In genomic region chr13:23087884-23088283, GRCh38 we compare ENCODE assay signal across 9 cellular contexts.
A peak's percentile ranks its signal among the peaks of the same experiment; 100 is the strongest.
DNase-seq lines count a peak whose midpoint lies in the region; ATAC-seq and TF ChIP-seq lines count a peak whose summit lies in the region.
"Had no signal": no experiment of that assay in that cellular context is flagged by ENCODE, and none has a peak within 500 bp of the region (broad histone marks: within the 10 kb centered on the region; RNA-seq: fewer than 3 reads in every experiment).

No MANE protein-coding gene starts in this region.

- H3K4me1 Mint-ChIP-seq in activated CD8-positive, alpha-beta T cell treated with anti-CD3 and anti-CD28 coated beads, Interleukin-2, amount 10 ng/mL, durations not matched to agents 7 days and 5 days (ENCODE audit: low read depth), result no peaks in the 10 kb centered on the region
- H3K4me1 Mint-ChIP-seq: activated naive CD8-positive, alpha-beta T cell treated with anti-CD3 and anti-CD28 coated beads, Interleukin-2, amount 10 ng/mL, durations not matched to agents 7 days and 5 days had no signal

- H3K4me1 ChIP-seq in heart left ventricle, result no peaks in the 10 kb centered on the region

- peak in 8 of 12 donors; percentile 13 to 37 (median 28) for TF ChIP-seq CTCF in heart left ventricle (IDR thresholded peaks at IDR 0.05)

- in situ Hi-C loops in KBM-7 (cut with MboI; ENCODE audit: low pct_unique_long_range_greater_than_20kb, low sequenced_read_pairs), result no loop called here

- WGBS in heart left ventricle, 4 donors, result 50 to 71% (median 55%) methylated on average over 1 of the region's 1 CpG

- H3K9me3 Mint-ChIP-seq in activated CD8-positive, alpha-beta T cell treated with anti-CD3 and anti-CD28 coated beads, Interleukin-2, amount 10 ng/mL, durations not matched to agents 7 days and 5 days (ENCODE audit: insufficient read depth), result no peaks in the 10 kb centered on the region

- CTCF ChIA-PET in activated CD8-positive, alpha-beta T cell treated with anti-CD3 and anti-CD28 coated beads, Interleukin-2, amount 10 ng/mL, durations not matched to agents 7 days and 5 days (lab: Charles Lee), result interaction anchor here (1.2 to 1.7 kb wide), 2 partner anchors 25 to 27 kb away, joined by 3 to 5 read pairs; no protein-coding TSS in a partner anchor

- H3K36me3 Mint-ChIP-seq in activated CD8-positive, alpha-beta T cell treated with anti-CD3 and anti-CD28 coated beads, Interleukin-2, amount 10 ng/mL, durations not matched to agents 7 days and 5 days (ENCODE audit: low read depth), result no peaks in the 10 kb centered on the region
- H3K36me3 Mint-ChIP-seq: activated naive CD8-positive, alpha-beta T cell treated with anti-CD3 and anti-CD28 coated beads, Interleukin-2, amount 10 ng/mL, durations not matched to agents 7 days and 5 days had no signal

- H3K9me3 ChIP-seq in heart left ventricle, result no peaks in the 10 kb centered on the region

- DNase-seq in heart left ventricle, result no peak
- DNase-seq in cardiac septum (ENCODE audit: low spot score), result no peak
- DNase-seq in KBM-7, result peak; percentile 24
- peak; percentile 23 for DNase-seq in activated CD8-positive, alpha-beta T cell treated with anti-CD3 and anti-CD28 coated beads, Interleukin-2, amount 10 ng/mL, durations not matched to agents 7 days and 5 days
- DNase-seq in lung microvascular endothelial cell (ENCODE audit: low read depth in 2 of 2), result peak; percentile 0 to 3
- DNase-seq: activated naive CD8-positive, alpha-beta T cell treated with anti-CD3 and anti-CD28 coated beads, Interleukin-2, amount 10 ng/mL, durations not matched to agents 7 days and 5 days had no signal

- H3K27me3 ChIP-seq in heart left ventricle, result no peaks in the 10 kb centered on the region

- H3K4me3 ChIP-seq in heart left ventricle, result no peak overlapping the region

- POLR2A ChIA-PET in activated CD8-positive, alpha-beta T cell treated with anti-CD3 and anti-CD28 coated beads, Interleukin-2, amount 10 ng/mL, durations not matched to agents 7 days and 5 days (lab: Charles Lee), result no interaction called here

- H3K36me3 ChIP-seq in heart left ventricle, result no peaks in the 10 kb centered on the region

- ATAC-seq in heart left ventricle, result no peak
- no peak for ATAC-seq in activated CD8-positive, alpha-beta T cell treated with anti-CD3 and anti-CD28 coated beads, Interleukin-2, amount 10 ng/mL, durations not matched to agents 7 days and 5 days
- no peak for ATAC-seq in HG03571 (IDR thresholded peaks at IDR 0.05; ENCODE audit: unreplicated experiment)
- ATAC-seq in GM21367 (IDR thresholded peaks at IDR 0.05; ENCODE audit: unreplicated experiment), result no peak
- no peak for ATAC-seq in GM21390 (IDR thresholded peaks at IDR 0.05; ENCODE audit: unreplicated experiment)

- no peak overlapping the region for H3K27ac ChIP-seq in heart left ventricle

- no peak overlapping the region for H3K27ac Mint-ChIP-seq in activated CD8-positive, alpha-beta T cell treated with anti-CD3 and anti-CD28 coated beads, Interleukin-2, amount 10 ng/mL, durations not matched to agents 7 days and 5 days
- H3K27ac Mint-ChIP-seq: activated naive CD8-positive, alpha-beta T cell treated with anti-CD3 and anti-CD28 coated beads, Interleukin-2, amount 10 ng/mL, durations not matched to agents 7 days and 5 days had no signal

- TF ChIP-seq POLR2A in heart left ventricle (IDR thresholded peaks at IDR 0.05), result no peak

- intact Hi-C loops in heart left ventricle (cut with DNase I), result no loop called here
- intact Hi-C loops in cardiac septum (cut with DNase I), result no loop called here

- H3K4me3 Mint-ChIP-seq in activated CD8-positive, alpha-beta T cell treated with anti-CD3 and anti-CD28 coated beads, Interleukin-2, amount 10 ng/mL, durations not matched to agents 7 days and 5 days, result no peak overlapping the region
- H3K4me3 Mint-ChIP-seq: activated naive CD8-positive, alpha-beta T cell treated with anti-CD3 and anti-CD28 coated beads, Interleukin-2, amount 10 ng/mL, durations not matched to agents 7 days and 5 days had no signal

- no peaks in the 10 kb centered on the region for H3K27me3 Mint-ChIP-seq in activated CD8-positive, alpha-beta T cell treated with anti-CD3 and anti-CD28 coated beads, Interleukin-2, amount 10 ng/mL, durations not matched to agents 7 days and 5 days (ENCODE audit: low read depth)
- H3K27me3 Mint-ChIP-seq: activated naive CD8-positive, alpha-beta T cell treated with anti-CD3 and anti-CD28 coated beads, Interleukin-2, amount 10 ng/mL, durations not matched to agents 7 days and 5 days had no signal

Comparison
In these comparisons a context has a peak if more than half of its experiments do, and no peak if none do; other contexts are left out.
1. DNase-seq: peak in KBM-7 (single experiment), activated CD8-positive, alpha-beta T cell treated with anti-CD3 and anti-CD28 coated beads, Interleukin-2, amount 10 ng/mL, durations not matched to agents 7 days and 5 days (single experiment) and lung microvascular endothelial cell (2 of 2); none in heart left ventricle (0 of 5) and cardiac septum (single experiment).